21 cellular contexts compared by ENCODE assay signal in the genomic region with DNA sequence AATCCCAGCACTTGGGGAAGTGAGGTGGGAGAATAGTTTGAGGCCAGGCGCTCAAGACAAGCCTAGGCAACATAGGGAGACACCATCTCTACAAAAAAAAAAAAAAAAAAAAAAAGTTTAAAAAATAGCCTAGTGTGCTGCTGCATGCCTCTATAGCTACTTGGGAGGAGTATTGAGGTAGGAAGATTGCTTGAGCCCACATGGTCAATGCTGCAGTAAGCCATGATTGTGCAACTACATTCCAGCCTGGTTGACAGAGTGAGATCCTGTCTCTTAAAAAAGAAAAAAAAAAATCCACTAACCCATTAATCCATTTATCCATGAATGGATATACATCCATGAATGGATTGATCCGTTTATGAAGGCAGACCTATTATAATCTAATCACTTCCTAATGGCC.
DNase-seq lines count a peak whose midpoint lies in the region; ATAC-seq and TF ChIP-seq lines count a peak whose summit lies in the region.
"Had no signal": no experiment of that assay in that cellular context is flagged by ENCODE, and none has a peak within 500 bp of the region (broad histone marks: within the 10 kb centered on the region; RNA-seq: fewer than 3 reads in every experiment).

No MANE protein-coding gene starts in this region.

- H3K4me1 ChIP-seq in adipocyte (ENCODE audit: control insufficient read depth, insufficient read depth, low read length): no peaks in the 10 kb centered on the region
- H3K4me1 ChIP-seq in naive thymus-derived CD4-positive, alpha-beta T cell (ENCODE audit: control insufficient read depth in 2 of 2, insufficient read depth in 2 of 2, low read length in 2 of 2): no peaks in the 10 kb centered on the region

- H3K4me1 Mint-ChIP-seq in naive thymus-derived CD4-positive, alpha-beta T cell: no peaks in the 10 kb centered on the region
- H3K4me1 Mint-ChIP-seq: CD4-positive, CD25-positive, alpha-beta regulatory T cell had no signal

- no peaks in the 10 kb centered on the region for H3K36me3 Mint-ChIP-seq in naive thymus-derived CD4-positive, alpha-beta T cell
- H3K36me3 Mint-ChIP-seq: CD4-positive, CD25-positive, alpha-beta regulatory T cell had no signal

- H3K27ac ChIP-seq in naive thymus-derived CD4-positive, alpha-beta T cell (ENCODE audit: low read depth, low read length): no peak overlapping the region
- H3K27ac ChIP-seq: HL-60 had no signal

- POLR2A ChIA-PET in naive thymus-derived CD4-positive, alpha-beta T cell (lab: Charles Lee): no interaction called here

- peaks cover 0 to 34% (median 9%) of the 10 kb centered on the region in 11 donors for H3K9me3 Mint-ChIP-seq in naive thymus-derived CD4-positive, alpha-beta T cell

- no peaks in the 10 kb centered on the region for H3K36me3 ChIP-seq in adipocyte (ENCODE audit: control insufficient read depth, insufficient read depth, low read length, severe bottlenecking)
- H3K36me3 ChIP-seq in naive thymus-derived CD4-positive, alpha-beta T cell (ENCODE audit: control insufficient read depth in 2 of 3, insufficient read depth in 3 of 3, low read length in 3 of 3): no peaks in the 10 kb centered on the region
- H3K36me3 ChIP-seq: BE2C had no signal

- no peak for TF ChIP-seq CTCF in fibroblast of the aortic adventitia (IDR thresholded peaks at IDR 0.05; ENCODE audit: insufficient read depth, low read length)

- no peaks in the 10 kb centered on the region for H3K27me3 Mint-ChIP-seq in naive thymus-derived CD4-positive, alpha-beta T cell
- H3K27me3 Mint-ChIP-seq: CD4-positive, CD25-positive, alpha-beta regulatory T cell had no signal

- ATAC-seq in HG03175 (IDR thresholded peaks at IDR 0.05; ENCODE audit: unreplicated experiment): no peak
- no peak for ATAC-seq in naive thymus-derived CD4-positive, alpha-beta T cell

- no peak overlapping the region for H3K4me3 ChIP-seq in adipocyte (ENCODE audit: low read length)
- H3K4me3 ChIP-seq in fibroblast of the aortic adventitia (ENCODE audit: low read depth, low read length): no peak overlapping the region
- H3K4me3 ChIP-seq in naive thymus-derived CD4-positive, alpha-beta T cell (ENCODE audit: low read length): no peak overlapping the region

- intact Hi-C loops in naive thymus-derived CD4-positive, alpha-beta T cell (cut with micrococcal nuclease): no loop called here

- H3K27ac Mint-ChIP-seq in naive thymus-derived CD4-positive, alpha-beta T cell: no peak overlapping the region
- H3K27ac Mint-ChIP-seq: CD4-positive, CD25-positive, alpha-beta regulatory T cell; HFFc6 had no signal

- no peak overlapping the region for H3K9ac ChIP-seq in adipocyte (ENCODE audit: low read length)

- no peak overlapping the region for H3K4me3 Mint-ChIP-seq in naive thymus-derived CD4-positive, alpha-beta T cell
- H3K4me3 Mint-ChIP-seq: CD4-positive, CD25-positive, alpha-beta regulatory T cell; HFFc6 had no signal

- DNase-seq in NCI-H82 (lab: John Stamatoyannopoulos, UW): peak; percentile 26
- DNase-seq in NCI-H82 treated with DMSO at 0.1 percent for 48 hours (lab: John Stamatoyannopoulos, UW; ENCODE audit: unreplicated experiment): no peak
- peak; percentile 3 for DNase-seq in adipocyte (ENCODE audit: low read depth)
- peak; percentile 4 for DNase-seq in fibroblast of the aortic adventitia (ENCODE audit: low read depth)
- DNase-seq in activated naive CD4-positive, alpha-beta T cell treated with anti-CD3 and anti-CD28 coated beads, Interleukin-2, amount 50 U/mL, for 16 hours: no peak
- no peak for DNase-seq in activated gamma-delta T cell (lab: John Stamatoyannopoulos, UW)
- no peak for DNase-seq in naive thymus-derived CD4-positive, alpha-beta T cell
- DNase-seq: 8988T; BE2C; CD4-positive, CD25-positive, alpha-beta regulatory T cell; COR-L47; DMS 273 treated with DMSO at 0.1 percent for 48 hours; DND-41; HFFc6; NCI-H1417; NCI-H2029; NCI-H446; NCI-H526 treated with DMSO at 0.1 percent for 48 hours; Right ventricle myocardium superior had no signal

- H3K9me3 ChIP-seq in adipocyte (ENCODE audit: control insufficient read depth, low read length): peaks cover 9% of the 10 kb centered on the region
- H3K9me3 ChIP-seq in naive thymus-derived CD4-positive, alpha-beta T cell (ENCODE audit: control insufficient read depth in 2 of 3, low read length in 3 of 3): no peaks in the 10 kb centered on the region
- H3K9me3 ChIP-seq: BE2C had no signal

- CTCF ChIA-PET in naive thymus-derived CD4-positive, alpha-beta T cell (lab: Charles Lee): no interaction called here

- H3K27me3 ChIP-seq in adipocyte (replicated peaks; ENCODE audit: control insufficient read depth, insufficient read depth, low read length): no peaks in the 10 kb centered on the region
- no peaks in the 10 kb centered on the region for H3K27me3 ChIP-seq in naive thymus-derived CD4-positive, alpha-beta T cell (ENCODE audit: control insufficient read depth in 2 of 2, insufficient read depth in 2 of 2, low read length in 2 of 2)
- H3K27me3 ChIP-seq: BE2C had no signal

Comparison
In these comparisons a context has a peak if more than half of its experiments do, and no peak if none do; other contexts are left out.
1. DNase-seq: peak in NCI-H82 (single experiment), adipocyte (single experiment) and fibroblast of the aortic adventitia (single experiment); none in NCI-H82 treated with DMSO at 0.1 percent for 48 hours (single experiment), activated naive CD4-positive, alpha-beta T cell treated with anti-CD3 and anti-CD28 coated beads, Interleukin-2, amount 50 U/mL, for 16 hours (single experiment), activated gamma-delta T cell (single experiment) and naive thymus-derived CD4-positive, alpha-beta T cell (0 of 9).